In genomic region chr11:111963786-111964385, GRCh38 we compare ENCODE assay signal across 23 cellular contexts. TPM values are rescaled to one million over a fixed set of nuclear protein-coding genes. Genes with fewer than 3 reads are reported as not detected.
DNase-seq lines count a peak whose midpoint lies in the region; ATAC-seq and TF ChIP-seq lines count a peak whose summit lies in the region.
"Had no signal": no experiment of that assay in that cellular context is flagged by ENCODE, and none has a peak within 500 bp of the region (broad histone marks: within the 10 kb centered on the region; RNA-seq: fewer than 3 reads in every experiment).

No MANE protein-coding gene starts in this region.

- H3K9me3 Mint-ChIP-seq in activated CD8-positive, alpha-beta T cell treated with anti-CD3 and anti-CD28 coated beads for 36 hours, result no peaks in the 10 kb centered on the region
- H3K9me3 Mint-ChIP-seq in activated CD8-positive, alpha-beta T cell treated with anti-CD3 and anti-CD28 coated beads, Interleukin-2, amount 10 ng/mL, durations not matched to agents 7 days and 5 days (ENCODE audit: insufficient read depth), result no peaks in the 10 kb centered on the region
- H3K9me3 Mint-ChIP-seq in nephron, result no peaks in the 10 kb centered on the region
- H3K9me3 Mint-ChIP-seq in MCF 10A (ENCODE audit: unreplicated experiment), result no peaks in the 10 kb centered on the region
- H3K9me3 Mint-ChIP-seq: memory B cell, naive B cell had no signal

- H3K9me3 ChIP-seq in HAP-1, result no peaks in the 10 kb centered on the region
- H3K9me3 ChIP-seq: ovary had no signal

- ATAC-seq in activated CD8-positive, alpha-beta T cell treated with anti-CD3 and anti-CD28 coated beads for 36 hours, result peak; percentile 37
- ATAC-seq in activated CD8-positive, alpha-beta T cell treated with anti-CD3 and anti-CD28 coated beads, Interleukin-2, amount 10 ng/mL, durations not matched to agents 7 days and 5 days, result no peak
- ATAC-seq: left colon had no signal

- H3K4me1 ChIP-seq in HAP-1, result peaks cover 11% of the 10 kb centered on the region

- no peak overlapping the region for H3K4me3 ChIP-seq in HAP-1
- H3K4me3 ChIP-seq in astrocyte of the spinal cord (ENCODE audit: low read depth, low read length), result no peak overlapping the region
- H3K4me3 ChIP-seq: ovary had no signal

- no peak for DNase-seq in activated CD8-positive, alpha-beta T cell treated with anti-CD3 and anti-CD28 coated beads for 36 hours
- no peak for DNase-seq in activated CD8-positive, alpha-beta T cell treated with anti-CD3 and anti-CD28 coated beads, Interleukin-2, amount 10 ng/mL, durations not matched to agents 7 days and 5 days
- peak; percentile 37 to 72 for DNase-seq in HAP-1 (ENCODE audit: low spot score in 2 of 2)
- peak; percentile 30 for DNase-seq in astrocyte of the spinal cord (ENCODE audit: low read depth, low spot score)
- no peak for DNase-seq in MCF 10A (ENCODE audit: unreplicated experiment)
- no peak for DNase-seq in DMS53 treated with DMSO at 0.1 percent for 48 hours (lab: John Stamatoyannopoulos, UW; ENCODE audit: unreplicated experiment)
- DNase-seq in SW480 (ENCODE audit: low spot score), result no peak
- DNase-seq: activated CD8-positive, alpha-beta memory T cell treated with anti-CD3 and anti-CD28 coated beads for 24 hours; activated effector memory CD4-positive, alpha-beta T cell treated with Interleukin-2 at 50 U/mL for 16 hours; amniotic stem cell; cortex of kidney; EL; head of caudate nucleus; left colon; naive B cell; NCI-H1105 treated with DMSO at 0.1 percent for 48 hours; NCI-H2081; NCI-H446; ovary; substantia nigra; T-helper 1 cell had no signal

- no peak overlapping the region for H3K4me3 Mint-ChIP-seq in activated CD8-positive, alpha-beta T cell treated with anti-CD3 and anti-CD28 coated beads for 36 hours
- H3K4me3 Mint-ChIP-seq in activated CD8-positive, alpha-beta T cell treated with anti-CD3 and anti-CD28 coated beads, Interleukin-2, amount 10 ng/mL, durations not matched to agents 7 days and 5 days, result no peak overlapping the region
- no peak overlapping the region for H3K4me3 Mint-ChIP-seq in nephron
- H3K4me3 Mint-ChIP-seq in MCF 10A (ENCODE audit: unreplicated experiment), result no peak overlapping the region
- H3K4me3 Mint-ChIP-seq: memory B cell, naive B cell had no signal

- no peak overlapping the region for H3K27ac Mint-ChIP-seq in activated CD8-positive, alpha-beta T cell treated with anti-CD3 and anti-CD28 coated beads for 36 hours
- H3K27ac Mint-ChIP-seq in activated CD8-positive, alpha-beta T cell treated with anti-CD3 and anti-CD28 coated beads, Interleukin-2, amount 10 ng/mL, durations not matched to agents 7 days and 5 days, result no peak overlapping the region
- H3K27ac Mint-ChIP-seq in nephron (peak overlapping the region; percentile 19 to 43 (median 22)), MCF 10A (ENCODE audit: low read depth, unreplicated experiment) (no peak overlapping the region)
- H3K27ac Mint-ChIP-seq: memory B cell, naive B cell had no signal

- no TSS peak for BruUV-seq in MCF 10A (replicated peaks; lab: Mats Ljungman, UMichigan)

- H3K36me3 ChIP-seq in HAP-1 (replicated peaks), result no peaks in the 10 kb centered on the region
- H3K36me3 ChIP-seq: ovary had no signal

- intact Hi-C loops in activated CD8-positive, alpha-beta T cell treated with anti-CD3 and anti-CD28 coated beads for 36 hours (cut with micrococcal nuclease), result no loop called here
- intact Hi-C loops in MCF 10A (cut with micrococcal nuclease), result no loop called here

- H3K4me1 Mint-ChIP-seq in activated CD8-positive, alpha-beta T cell treated with anti-CD3 and anti-CD28 coated beads for 36 hours (ENCODE audit: low read depth), result no peaks in the 10 kb centered on the region
- no peaks in the 10 kb centered on the region for H3K4me1 Mint-ChIP-seq in activated CD8-positive, alpha-beta T cell treated with anti-CD3 and anti-CD28 coated beads, Interleukin-2, amount 10 ng/mL, durations not matched to agents 7 days and 5 days (ENCODE audit: low read depth)
- peaks cover 12% of the 10 kb centered on the region for H3K4me1 Mint-ChIP-seq in nephron
- peaks cover 24% of the 10 kb centered on the region for H3K4me1 Mint-ChIP-seq in MCF 10A (ENCODE audit: insufficient read depth, unreplicated experiment)
- H3K4me1 Mint-ChIP-seq: memory B cell, naive B cell had no signal

- POLR2A ChIA-PET in activated CD8-positive, alpha-beta T cell treated with anti-CD3 and anti-CD28 coated beads for 36 hours (lab: Charles Lee), result interaction anchor here (0.7 kb wide), 1 partner anchor 275 kb away, joined by 3 read pairs; no protein-coding TSS in a partner anchor
- POLR2A ChIA-PET in activated CD8-positive, alpha-beta T cell treated with anti-CD3 and anti-CD28 coated beads, Interleukin-2, amount 10 ng/mL, durations not matched to agents 7 days and 5 days (lab: Charles Lee), result interaction anchor here (0.8 kb wide), 1 partner anchor 26 kb away, joined by 3 read pairs; the partner anchor contains the start of gene DIXDC1
- POLR2A ChIA-PET in MCF 10A (lab: Yijun Ruan, JAX), result interaction anchor here (6.2 to 8.1 kb wide), 2 partner anchors 11 to 24 kb away, joined by 122 to 239 read pairs; partner anchors contain the start of gene DIXDC1

- no peaks in the 10 kb centered on the region for H3K36me3 Mint-ChIP-seq in activated CD8-positive, alpha-beta T cell treated with anti-CD3 and anti-CD28 coated beads for 36 hours (ENCODE audit: low read depth)
- H3K36me3 Mint-ChIP-seq in activated CD8-positive, alpha-beta T cell treated with anti-CD3 and anti-CD28 coated beads, Interleukin-2, amount 10 ng/mL, durations not matched to agents 7 days and 5 days (ENCODE audit: low read depth), result no peaks in the 10 kb centered on the region
- H3K36me3 Mint-ChIP-seq in nephron (ENCODE audit: low read depth) (peaks cover 36% of the 10 kb centered on the region), MCF 10A (ENCODE audit: insufficient read depth, unreplicated experiment) (peaks cover 9% of the 10 kb centered on the region)
- H3K36me3 Mint-ChIP-seq: memory B cell, naive B cell had no signal

- CTCF ChIA-PET in activated CD8-positive, alpha-beta T cell treated with anti-CD3 and anti-CD28 coated beads for 36 hours (lab: Charles Lee), result interaction anchor here (1.4 kb wide), 2 partner anchors 14 to 25 kb away, joined by 4 read pairs; no protein-coding TSS in a partner anchor
- CTCF ChIA-PET in activated CD8-positive, alpha-beta T cell treated with anti-CD3 and anti-CD28 coated beads, Interleukin-2, amount 10 ng/mL, durations not matched to agents 7 days and 5 days (lab: Charles Lee), result interaction anchor here (1.2 kb wide), 1 partner anchor 33 kb away, joined by 4 read pairs; no protein-coding TSS in a partner anchor
- CTCF ChIA-PET in MCF 10A (lab: Yijun Ruan, JAX), result interaction anchor here (0.9 to 3.5 kb wide), 3 partner anchors 17 to 37 kb away, joined by 3 to 20 read pairs (median 16); no protein-coding TSS in a partner anchor

- H3K27me3 ChIP-seq in HAP-1 (ENCODE audit: low read depth), result no peaks in the 10 kb centered on the region
- H3K27me3 ChIP-seq: ovary had no signal

- in situ Hi-C loops in HAP-1 (cut with MboI; ENCODE audit: low sequenced_read_pairs) (no loop called here), astrocyte of the spinal cord (cut with HindIII; ENCODE audit: low sequenced_read_pairs) (no loop called here)

- H3K27me3 Mint-ChIP-seq in activated CD8-positive, alpha-beta T cell treated with anti-CD3 and anti-CD28 coated beads for 36 hours, result no peaks in the 10 kb centered on the region
- no peaks in the 10 kb centered on the region for H3K27me3 Mint-ChIP-seq in activated CD8-positive, alpha-beta T cell treated with anti-CD3 and anti-CD28 coated beads, Interleukin-2, amount 10 ng/mL, durations not matched to agents 7 days and 5 days (ENCODE audit: low read depth)
- peaks cover 5% of the 10 kb centered on the region for H3K27me3 Mint-ChIP-seq in nephron (ENCODE audit: low read depth)
- no peaks in the 10 kb centered on the region for H3K27me3 Mint-ChIP-seq in MCF 10A (ENCODE audit: insufficient read depth, unreplicated experiment)
- H3K27me3 Mint-ChIP-seq: memory B cell had no signal

- no peak for TF ChIP-seq CTCF in activated CD8-positive, alpha-beta T cell treated with anti-CD3 and anti-CD28 coated beads for 36 hours (IDR thresholded peaks at IDR 0.05)
- TF ChIP-seq CTCF in astrocyte of the spinal cord (IDR thresholded peaks at IDR 0.05; ENCODE audit: low read depth, low read length) (no peak), nephron (IDR thresholded peaks at IDR 0.05; ENCODE audit: unreplicated experiment in 3 of 3) (no peak), MCF 10A (IDR thresholded peaks at IDR 0.05; ENCODE audit: unreplicated experiment) (no peak)

RNA-seq across cellular contexts. Expression of gene DIXDC1, which starts 26.7 kb away (rescaled TPM):
- 1 to 10 TPM; 9.1 to 9.4 TPM for total RNA-seq in activated CD8-positive, alpha-beta T cell treated with anti-CD3 and anti-CD28 coated beads for 36 hours
- total RNA-seq in activated CD8-positive, alpha-beta T cell treated with anti-CD3 and anti-CD28 coated beads, Interleukin-2, amount 10 ng/mL, durations not matched to agents 7 days and 5 days, result 1 to 10 TPM; 3.1 to 5.1 TPM
- 21.0 and 47.3 TPM in 2 replicates for total RNA-seq in MCF 10A (2022)

RNA-seq across cellular contexts. Expression of gene C11orf52, which starts 45.2 kb away (rescaled TPM):
- not detected for total RNA-seq in activated CD8-positive, alpha-beta T cell treated with anti-CD3 and anti-CD28 coated beads for 36 hours
- not detected for total RNA-seq in activated CD8-positive, alpha-beta T cell treated with anti-CD3 and anti-CD28 coated beads, Interleukin-2, amount 10 ng/mL, durations not matched to agents 7 days and 5 days
- total RNA-seq in MCF 10A (2022), result 1.3 and 2.0 TPM in 2 replicates

RNA-seq across cellular contexts. Expression of gene HSPB2, which starts 51.4 kb away (rescaled TPM):
- not detected for total RNA-seq in activated CD8-positive, alpha-beta T cell treated with anti-CD3 and anti-CD28 coated beads for 36 hours
- total RNA-seq in activated CD8-positive, alpha-beta T cell treated with anti-CD3 and anti-CD28 coated beads, Interleukin-2, amount 10 ng/mL, durations not matched to agents 7 days and 5 days, result not detected
- total RNA-seq in MCF 10A (2022), result 0.23 TPM in 1 of 2 replicates, not detected in the other

RNA-seq across cellular contexts. Expression of gene CRYAB, which starts 52.3 kb away (rescaled TPM):
- not detected for total RNA-seq in activated CD8-positive, alpha-beta T cell treated with anti-CD3 and anti-CD28 coated beads for 36 hours
- total RNA-seq in activated CD8-positive, alpha-beta T cell treated with anti-CD3 and anti-CD28 coated beads, Interleukin-2, amount 10 ng/mL, durations not matched to agents 7 days and 5 days, result not detected
- total RNA-seq in MCF 10A (2022), result 1.2 and 2.5 TPM in 2 replicates

Comparison
In these comparisons a context has a peak if more than half of its experiments do, and no peak if none do; other contexts are left out.
1. DNase-seq: peak in HAP-1 (2 of 2) and astrocyte of the spinal cord (single experiment); none in activated CD8-positive, alpha-beta T cell treated with anti-CD3 and anti-CD28 coated beads for 36 hours (single experiment), activated CD8-positive, alpha-beta T cell treated with anti-CD3 and anti-CD28 coated beads, Interleukin-2, amount 10 ng/mL, durations not matched to agents 7 days and 5 days (single experiment), MCF 10A (single experiment), DMS53 treated with DMSO at 0.1 percent for 48 hours (single experiment) and SW480 (single experiment).
2. H3K27ac Mint-ChIP-seq: peak in nephron (3 of 3); none in activated CD8-positive, alpha-beta T cell treated with anti-CD3 and anti-CD28 coated beads for 36 hours (single experiment), activated CD8-positive, alpha-beta T cell treated with anti-CD3 and anti-CD28 coated beads, Interleukin-2, amount 10 ng/mL, durations not matched to agents 7 days and 5 days (single experiment) and MCF 10A (single experiment).